13 cellular contexts compared by ENCODE assay signal in the genomic region with DNA sequence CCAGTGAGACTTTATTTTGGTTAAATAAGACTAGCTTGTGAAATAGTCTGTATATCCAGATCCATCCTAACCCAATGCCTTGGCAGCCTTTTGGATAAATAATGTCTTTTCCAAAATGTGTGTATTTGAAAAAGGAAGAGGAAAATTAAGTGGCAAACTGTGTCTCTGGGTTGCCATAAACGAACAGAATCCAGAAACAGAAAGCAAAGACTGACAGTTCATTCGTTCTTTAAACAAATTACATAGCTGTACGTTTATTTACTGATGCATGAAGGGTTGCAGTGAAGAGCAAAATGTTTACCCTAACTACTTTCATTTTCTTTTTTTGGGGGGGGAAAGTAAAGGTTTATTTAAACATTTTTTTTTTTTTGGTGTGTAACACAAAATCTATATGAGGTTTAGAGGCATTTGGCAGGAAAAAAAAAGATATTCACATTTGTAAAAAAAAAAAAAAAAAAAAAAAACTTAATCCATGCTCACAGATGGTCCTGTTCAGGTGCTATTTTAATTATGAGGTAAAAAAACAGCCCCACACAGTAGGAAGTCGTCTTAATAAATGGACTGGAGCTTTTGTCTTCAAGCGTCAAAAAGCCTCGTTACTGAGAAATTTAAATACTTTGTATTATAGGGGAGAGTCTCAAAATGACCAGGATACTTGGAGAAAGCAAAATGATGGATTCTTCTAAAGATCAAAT.
A peak's percentile ranks its signal among the peaks of the same experiment; 100 is the strongest.
DNase-seq lines count a peak whose midpoint lies in the region; ATAC-seq, FAIRE-seq and TF ChIP-seq lines count a peak whose summit lies in the region.
"Had no signal": no experiment of that assay in that cellular context is flagged by ENCODE, and none has a peak within 500 bp of the region (broad histone marks: within the 10 kb centered on the region; RNA-seq: fewer than 3 reads in every experiment).

No MANE protein-coding gene starts in this region.

- no peaks in the 10 kb centered on the region for H3K9me3 Mint-ChIP-seq in stimulated activated naive CD8-positive, alpha-beta T cell treated with anti-CD3 and anti-CD28 coated beads, Interleukin-15, Interleukin-2, amounts not matched to agents 100 ng/mL and 50 ng/mL, for 24 hours
- no peaks in the 10 kb centered on the region for H3K9me3 Mint-ChIP-seq in nephron progenitor cell
- H3K9me3 Mint-ChIP-seq: activated T-helper 17 cell treated with anti-CD3 and anti-CD28 coated beads, Interleukin-2, amount 50 U/mL, for 72 hours had no signal

- H3K27me3 Mint-ChIP-seq in stimulated activated naive CD8-positive, alpha-beta T cell treated with anti-CD3 and anti-CD28 coated beads, Interleukin-15, Interleukin-2, amounts not matched to agents 100 ng/mL and 50 ng/mL, for 24 hours = no peaks in the 10 kb centered on the region
- no peaks in the 10 kb centered on the region for H3K27me3 Mint-ChIP-seq in nephron progenitor cell (ENCODE audit: low read depth, poor library complexity)
- H3K27me3 Mint-ChIP-seq: activated T-helper 17 cell treated with anti-CD3 and anti-CD28 coated beads, Interleukin-2, amount 50 U/mL, for 72 hours had no signal

- no peak for FAIRE-seq in RCC 7860 (lab: Jason Lieb, UNC)

- peaks cover 5% of the 10 kb centered on the region for H3K36me3 Mint-ChIP-seq in stimulated activated naive CD8-positive, alpha-beta T cell treated with anti-CD3 and anti-CD28 coated beads, Interleukin-15, Interleukin-2, amounts not matched to agents 100 ng/mL and 50 ng/mL, for 24 hours (ENCODE audit: low read depth)
- no peaks in the 10 kb centered on the region for H3K36me3 Mint-ChIP-seq in nephron progenitor cell (ENCODE audit: low read depth)

- peak overlapping the region; percentile 4 for H3K4me3 Mint-ChIP-seq in stimulated activated naive CD8-positive, alpha-beta T cell treated with anti-CD3 and anti-CD28 coated beads, Interleukin-15, Interleukin-2, amounts not matched to agents 100 ng/mL and 50 ng/mL, for 24 hours
- H3K4me3 Mint-ChIP-seq in nephron progenitor cell = no peak overlapping the region
- H3K4me3 Mint-ChIP-seq: activated T-helper 17 cell treated with anti-CD3 and anti-CD28 coated beads, Interleukin-2, amount 50 U/mL, for 72 hours had no signal

- no peak for DNase-seq in stimulated activated naive CD8-positive, alpha-beta T cell treated with anti-CD3 and anti-CD28 coated beads, Interleukin-15, Interleukin-2, amounts not matched to agents 100 U/mL and 50 U/mL, for 24 hours
- DNase-seq in NCI-H748 (lab: John Stamatoyannopoulos, UW; ENCODE audit: unreplicated experiment) (peak; percentile 57), stromal cell of bone marrow (ENCODE audit: low read depth) (peak; percentile 16), nephron progenitor cell (no peak), GOT3 (lab: John Stamatoyannopoulos, UW) (no peak), RCC 7860 (ENCODE audit: low spot score) (no peak)
- DNase-seq: activated CD4-positive, CD25-positive, alpha-beta regulatory T cell; brain microvascular endothelial cell; NCI-H187 had no signal

- no peak overlapping the region for H3K27ac Mint-ChIP-seq in stimulated activated naive CD8-positive, alpha-beta T cell treated with anti-CD3 and anti-CD28 coated beads, Interleukin-15, Interleukin-2, amounts not matched to agents 100 ng/mL and 50 ng/mL, for 24 hours
- H3K27ac Mint-ChIP-seq in nephron progenitor cell = no peak overlapping the region
- H3K27ac Mint-ChIP-seq: activated T-helper 17 cell treated with anti-CD3 and anti-CD28 coated beads, Interleukin-2, amount 50 U/mL, for 72 hours had no signal

- ATAC-seq in stimulated activated naive CD8-positive, alpha-beta T cell treated with anti-CD3 and anti-CD28 coated beads, Interleukin-15, Interleukin-2, amounts not matched to agents 100 U/mL and 50 U/mL, for 24 hours = no peak
- peak; percentile 60 for ATAC-seq in HG02885 (IDR thresholded peaks at IDR 0.05; ENCODE audit: poor library complexity, unreplicated experiment)
- ATAC-seq: activated T-helper 17 cell treated with anti-CD3 and anti-CD28 coated beads, Interleukin-2, amount 50 U/mL, for 72 hours; esophagus mucosa had no signal

- no peak for TF ChIP-seq CTCF in nephron progenitor cell (IDR thresholded peaks at IDR 0.05)

- peaks cover 26% of the 10 kb centered on the region for H3K4me1 Mint-ChIP-seq in stimulated activated naive CD8-positive, alpha-beta T cell treated with anti-CD3 and anti-CD28 coated beads, Interleukin-15, Interleukin-2, amounts not matched to agents 100 ng/mL and 50 ng/mL, for 24 hours (ENCODE audit: low read depth)
- H3K4me1 Mint-ChIP-seq in nephron progenitor cell = peaks cover 55% of the 10 kb centered on the region

Comparison
In these comparisons a context has a peak if more than half of its experiments do, and no peak if none do; other contexts are left out.
1. DNase-seq: peak in NCI-H748 (single experiment) and stromal cell of bone marrow (single experiment); none in stimulated activated naive CD8-positive, alpha-beta T cell treated with anti-CD3 and anti-CD28 coated beads, Interleukin-15, Interleukin-2, amounts not matched to agents 100 U/mL and 50 U/mL, for 24 hours (single experiment), nephron progenitor cell (single experiment), GOT3 (single experiment) and RCC 7860 (single experiment).